ENCODE assay signal across 9 cellular contexts in the genomic region with DNA sequence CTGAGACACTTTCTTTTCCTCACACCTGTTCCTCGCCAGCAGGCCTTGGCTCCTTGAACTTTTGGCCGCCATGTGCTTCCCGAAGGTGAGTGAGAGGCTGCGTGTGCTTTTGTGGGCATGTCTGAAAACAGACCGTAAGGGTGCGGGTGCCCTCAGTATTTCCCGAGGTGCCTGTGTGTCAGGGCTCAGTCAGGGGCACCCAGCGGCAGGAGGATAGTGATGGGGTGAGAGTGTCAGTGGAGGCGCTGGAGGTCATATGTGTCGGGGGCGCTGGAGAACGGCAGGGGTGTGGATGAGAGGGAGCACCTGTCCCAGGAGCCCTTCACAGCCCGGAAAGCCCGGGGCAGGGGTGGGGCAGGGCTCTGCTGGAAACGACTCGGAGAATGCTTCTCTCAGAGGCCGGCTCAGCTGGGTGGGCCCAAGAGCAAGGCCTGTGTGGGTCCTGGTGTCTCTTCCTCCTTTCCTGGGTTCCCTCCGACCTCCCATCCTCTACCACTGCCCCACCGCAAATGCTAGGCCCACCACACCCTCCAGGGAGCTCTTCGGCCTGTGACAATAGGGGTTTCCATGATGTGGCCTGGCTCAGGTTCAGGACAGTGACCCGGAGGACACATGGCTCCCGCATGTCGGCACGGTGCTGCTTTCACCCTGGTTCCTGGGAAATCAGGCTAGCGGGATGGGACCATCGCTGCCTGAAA. TPM values are rescaled to one million over a fixed set of nuclear protein-coding genes. Genes with fewer than 3 reads are reported as not detected.
DNase-seq lines count a peak whose midpoint lies in the region; ATAC-seq and TF ChIP-seq lines count a peak whose summit lies in the region.
"Had no signal": no experiment of that assay in that cellular context is flagged by ENCODE, and none has a peak within 500 bp of the region (broad histone marks: within the 10 kb centered on the region; RNA-seq: fewer than 3 reads in every experiment).

No MANE protein-coding gene starts in this region.

- peak overlapping the region; percentile 21 for H3K27ac ChIP-seq in mammary epithelial cell (ENCODE audit: insufficient read depth, low read depth, low read length)
- H3K27ac ChIP-seq in muscle layer of duodenum (ENCODE audit: low read length): peak overlapping the region; percentile 87

- H3K36me3 ChIP-seq in mammary epithelial cell (ENCODE audit: insufficient read depth, low read length) (no peaks in the 10 kb centered on the region), muscle layer of duodenum (ENCODE audit: control insufficient read depth in 1 of 2, insufficient read depth in 2 of 2, low read length in 2 of 2) (no peaks in the 10 kb centered on the region)

- no peaks in the 10 kb centered on the region for H4K20me1 ChIP-seq in mammary epithelial cell (ENCODE audit: insufficient read depth, low read length)

- in situ Hi-C loops in mammary epithelial cell (cut with MboI; ENCODE audit: low sequenced_read_pairs in 2 of 2): no loop called here

- peak overlapping the region; percentile 6 for H3K9ac ChIP-seq in mammary epithelial cell (ENCODE audit: insufficient read depth, low read length)

- WGBS in mammary epithelial cell (ENCODE audit: low coverage, missing lambda C conversion rate): 88% methylated on average over 25 of the region's 26 CpGs

- no peak for TF ChIP-seq CTCF in mammary epithelial cell (conservative IDR thresholded peaks at IDR 0.05 in 1 of 2, IDR thresholded peaks at IDR 0.05 in 1 of 2; ENCODE audit: extremely low read depth in 1 of 2, insufficient read depth in 1 of 2, low read depth in 1 of 2, low read length in 2 of 2)

- CTCF ChIA-PET in mammary epithelial cell (lab: Charles Lee; ENCODE audit: low non-redundant PET): no interaction called here

- H3K4me2 ChIP-seq in mammary epithelial cell (ENCODE audit: insufficient read depth, low read depth, low read length): peak overlapping the region; percentile 5

- DNase-seq in stimulated activated CD4-positive, alpha-beta T cell treated with anti-CD3 and anti-CD28 coated beads, Interleukin-15, amount 100 ng/mL, for 24 hours: peak; percentile 46
- no peak for DNase-seq in stimulated activated CD4-positive, alpha-beta T cell treated with anti-CD3 and anti-CD28 coated beads, Interleukin-4, amount 100 ng/mL, for 4 hours
- DNase-seq in mammary epithelial cell (no peak), dermis blood vessel endothelial cell (no peak), HT-29 (ENCODE audit: low spot score) (no peak)
- DNase-seq: NCI-H2171 treated with DMSO at 0.1 percent for 48 hours had no signal

- no peaks in the 10 kb centered on the region for H3K9me3 ChIP-seq in mammary epithelial cell (replicated peaks; ENCODE audit: insufficient read depth, low read length)
- no peaks in the 10 kb centered on the region for H3K9me3 ChIP-seq in muscle layer of duodenum (ENCODE audit: control insufficient read depth in 1 of 2, low read length in 2 of 2)

- intact Hi-C loops in mammary epithelial cell (cut with micrococcal nuclease): no loop called here

- H2AFZ ChIP-seq in mammary epithelial cell (ENCODE audit: low read depth, low read length): peak overlapping the region; percentile 84

- no peaks in the 10 kb centered on the region for H3K27me3 ChIP-seq in mammary epithelial cell (ENCODE audit: insufficient read depth, low read length)
- H3K27me3 ChIP-seq in muscle layer of duodenum (ENCODE audit: low read depth, low read length): no peaks in the 10 kb centered on the region

- H3K4me1 ChIP-seq in mammary epithelial cell (ENCODE audit: insufficient read depth, low read length) (peaks cover 10% of the 10 kb centered on the region), muscle layer of duodenum (ENCODE audit: control insufficient read depth in 1 of 2, insufficient read depth in 2 of 2, low read length in 2 of 2) (peaks cover 0 to 6% of the 10 kb centered on the region in 2 donors)

- dilution Hi-C loops in mammary epithelial cell (cut with HindIII; ENCODE audit: low sequenced_read_pairs): loop anchor here (5.0 kb wide), 1 partner anchor 46 kb away; the partner anchor contains the start of gene ZNF205

- BruUV-seq in mammary epithelial cell (replicated peaks; lab: Mats Ljungman, UMichigan): no TSS peak

- ATAC-seq in HG03025 (IDR thresholded peaks at IDR 0.05; ENCODE audit: low FRiP score, unreplicated experiment) (no peak), HG02759 (IDR thresholded peaks at IDR 0.05; ENCODE audit: unreplicated experiment) (no peak)

- H3K79me2 ChIP-seq in mammary epithelial cell (ENCODE audit: insufficient read depth, low read length): no peaks in the 10 kb centered on the region

- H3K4me3 ChIP-seq in mammary epithelial cell (replicated peaks in 1 of 3; ENCODE audit: insufficient read depth in 1 of 3, low read depth in 2 of 3, low read length in 3 of 3): no peak overlapping the region
- H3K4me3 ChIP-seq in muscle layer of duodenum (ENCODE audit: low read depth in 1 of 2, low read length in 2 of 2): peak overlapping the region; percentile 48 to 78

RNA-seq across cellular contexts. Expression of gene IL32, which starts 0.5 kb away (rescaled TPM):
- total RNA-seq in mammary epithelial cell (10 to 100 TPM in 1 of 2 donors, 1 to 10 TPM in 1; 1.5 to 25.2 TPM), dermis blood vessel endothelial cell (29.5 and 133 TPM in 2 replicates)
- polyA plus RNA-seq in mammary epithelial cell: 8.4 TPM
- 46.4 TPM for polyA minus RNA-seq in mammary epithelial cell
- 5.0 and 8.5 TPM in 2 replicates for total RNA-seq in HT-29 (2014; rRNA removed; shearing (Covaris generic))

RNA-seq across cellular contexts. Expression of gene MMP25, which starts 19.5 kb away (rescaled TPM):
- total RNA-seq in mammary epithelial cell (under 1 TPM; 0.50 to 0.54 TPM), dermis blood vessel endothelial cell (0.09 TPM in 1 of 2 replicates, not detected in the other)
- polyA plus RNA-seq in mammary epithelial cell: 0.20 TPM
- not detected for polyA minus RNA-seq in mammary epithelial cell
- 0.05 TPM in 1 of 2 replicates, not detected in the other for total RNA-seq in HT-29 (2014; rRNA removed; shearing (Covaris generic))

RNA-seq across cellular contexts. Expression of gene BICDL2, which starts 29.1 kb away (rescaled TPM):
- 1 to 10 TPM; 1.9 to 3.3 TPM for total RNA-seq in mammary epithelial cell
- 0.59 TPM for polyA plus RNA-seq in mammary epithelial cell
- polyA minus RNA-seq in mammary epithelial cell: 1.8 TPM
- not detected in 2 replicates for total RNA-seq in dermis blood vessel endothelial cell
- 40.5 and 50.1 TPM in 2 replicates for total RNA-seq in HT-29 (2014; rRNA removed; shearing (Covaris generic))

RNA-seq across cellular contexts. Expression of gene ZSCAN10, which starts 33.2 kb away (rescaled TPM):
- not detected for total RNA-seq in mammary epithelial cell
- not detected for polyA plus RNA-seq in mammary epithelial cell
- not detected for polyA minus RNA-seq in mammary epithelial cell
- not detected in 2 replicates for total RNA-seq in dermis blood vessel endothelial cell
- not detected in 2 replicates for total RNA-seq in HT-29 (2014; rRNA removed; shearing (Covaris generic))

RNA-seq across cellular contexts. Expression of gene THOC6, which starts 42.1 kb away (rescaled TPM):
- total RNA-seq in mammary epithelial cell (10 to 100 TPM in 1 of 2 donors, 1 to 10 TPM in 1; 8.3 to 26.8 TPM), dermis blood vessel endothelial cell (21.4 and 25.4 TPM in 2 replicates)
- polyA plus RNA-seq in mammary epithelial cell: 17.5 TPM
- 22.3 TPM for polyA minus RNA-seq in mammary epithelial cell
- 54.9 and 58.5 TPM in 2 replicates for total RNA-seq in HT-29 (2014; rRNA removed; shearing (Covaris generic))

Comparison
In these comparisons a context has a peak if more than half of its experiments do, and no peak if none do; other contexts are left out.
1. H3K4me3 ChIP-seq: peak in muscle layer of duodenum (2 of 2); none in mammary epithelial cell (0 of 3).